In the genomic region with DNA sequence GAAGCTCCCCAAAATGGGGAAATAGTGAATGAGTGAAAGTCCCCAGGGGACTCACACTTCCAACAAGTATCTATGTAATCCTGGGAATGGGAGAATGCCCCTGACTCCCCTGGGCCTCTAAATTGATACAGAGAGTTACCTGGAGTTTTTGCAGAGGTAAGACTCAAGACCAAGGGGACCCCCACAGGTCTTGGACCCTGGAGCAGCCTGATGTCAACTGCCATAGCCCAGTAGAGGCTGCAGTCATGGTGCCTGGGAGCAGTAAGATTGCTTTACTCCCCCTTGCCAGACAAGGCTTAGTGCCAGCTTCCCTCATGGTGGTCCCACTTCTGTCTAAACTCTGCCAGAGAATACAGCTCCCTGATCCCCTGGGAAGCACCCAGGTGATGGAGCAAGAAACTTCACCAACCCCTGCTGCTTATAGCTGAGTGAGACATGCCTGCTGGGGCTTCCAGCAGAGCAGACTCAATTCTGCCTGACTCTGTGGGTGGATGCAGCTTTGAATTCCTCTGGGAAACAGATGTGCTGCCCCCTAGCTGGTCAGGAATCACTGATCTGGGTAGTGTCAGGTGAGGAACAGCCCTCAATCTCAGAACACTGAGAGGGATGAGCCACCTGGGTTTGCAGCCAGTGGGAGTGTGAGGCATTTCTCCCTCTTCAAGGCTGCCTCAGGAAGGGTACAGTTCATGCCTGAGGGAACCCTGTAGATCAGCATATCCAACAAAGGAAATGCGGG, we compare ENCODE assay signal across 13 cellular contexts.
"Had no signal": no experiment of that assay in that cellular context is flagged by ENCODE, and none has a peak within 500 bp of the region (broad histone marks: within the 10 kb centered on the region; RNA-seq: fewer than 3 reads in every experiment).

No MANE protein-coding gene starts in this region.

- H3K4me1 ChIP-seq: gastrocnemius medialis, tibial artery, upper lobe of left lung, vagina had no signal

- DNase-seq: effector CD4-positive, alpha-beta T cell; gastrocnemius medialis; kidney glomerular epithelial cell; mammary epithelial cell; natural killer cell; stimulated activated CD4-positive, alpha-beta T cell treated with anti-CD3 and anti-CD28 coated beads, Interleukin-2, amount 100 ng/mL, for 48 hours; tibial artery; upper lobe of left lung had no signal

- H3K27ac ChIP-seq: coronary artery, gastrocnemius medialis, tibial artery, upper lobe of left lung, vagina had no signal

- H3K27me3 ChIP-seq: gastrocnemius medialis, tibial artery, upper lobe of left lung, vagina had no signal

- H3K4me3 ChIP-seq: coronary artery, gastrocnemius medialis, smooth muscle cell, tibial artery, upper lobe of left lung, vagina had no signal

- ATAC-seq: esophagus mucosa, gastrocnemius medialis, natural killer cell, right cardiac atrium had no signal

- H3K36me3 ChIP-seq: gastrocnemius medialis, tibial artery, upper lobe of left lung, vagina had no signal

- H3K9me3 ChIP-seq: gastrocnemius medialis, vagina had no signal
